9 cellular contexts compared by ENCODE assay signal in the genomic region with DNA sequence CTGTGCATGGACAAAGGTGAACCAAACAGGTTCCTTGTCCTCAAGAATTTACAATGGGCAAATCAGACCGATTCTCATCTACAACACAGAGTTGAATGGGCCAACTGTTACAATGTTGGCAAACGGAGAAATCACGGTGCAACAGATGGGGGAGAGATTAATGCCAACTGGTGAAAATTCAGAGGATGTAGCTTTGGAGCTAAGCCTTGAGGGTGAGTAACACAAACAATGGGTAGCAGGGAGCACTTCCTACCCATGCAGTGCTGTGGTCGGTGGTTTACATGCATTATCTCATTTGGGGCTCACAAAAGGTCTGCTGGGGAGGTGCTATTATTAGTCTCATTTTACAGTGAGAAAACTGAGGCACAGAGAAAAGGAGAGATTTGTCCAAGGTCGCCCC. TPM values are rescaled to one million over a fixed set of nuclear protein-coding genes. Genes with fewer than 3 reads are reported as not detected.
A peak's percentile ranks its signal among the peaks of the same experiment; 100 is the strongest.
DNase-seq lines count a peak whose midpoint lies in the region; ATAC-seq and TF ChIP-seq lines count a peak whose summit lies in the region.
"Had no signal": no experiment of that assay in that cellular context is flagged by ENCODE, and none has a peak within 500 bp of the region (broad histone marks: within the 10 kb centered on the region; RNA-seq: fewer than 3 reads in every experiment).

No MANE protein-coding gene starts in this region.

- intact Hi-C loops in activated CD4-positive, alpha-beta T cell treated with anti-CD3 and anti-CD28 coated beads, Interleukin-2, amount 10 ng/mL, durations not matched to agents 24 days and 14 days (cut with micrococcal nuclease), result loop anchor here (5.0 to 10.0 kb wide), 3 partner anchors 226 to 289 kb away; no protein-coding TSS in a partner anchor

- peak; percentile 74 for DNase-seq in activated CD4-positive, alpha-beta T cell treated with anti-CD3 and anti-CD28 coated beads, Interleukin-2, amount 10 ng/mL, durations not matched to agents 24 days and 14 days
- no peak for DNase-seq in activated CD4-positive, alpha-beta T cell treated with anti-CD3 and anti-CD28 coated beads for 4 hours
- DNase-seq in NCI-H1694 (lab: John Stamatoyannopoulos, UW) (peak; percentile 73), osteocyte (ENCODE audit: extremely low spot score, unreplicated experiment) (no peak), left lobe of liver (ENCODE audit: low spot score) (no peak), UCSD-AML1 (lab: John Stamatoyannopoulos, UW; ENCODE audit: unreplicated experiment) (no peak), NCI-H1436 (lab: John Stamatoyannopoulos, UW) (no peak)
- DNase-seq: mesendoderm had no signal

- peak overlapping the region; percentile 97 for H3K27ac Mint-ChIP-seq in activated CD4-positive, alpha-beta T cell treated with anti-CD3 and anti-CD28 coated beads, Interleukin-2, amount 10 ng/mL, durations not matched to agents 24 days and 14 days
- peak overlapping the region; percentile 93 for H3K27ac Mint-ChIP-seq in activated naive CD8-positive, alpha-beta T cell
- H3K27ac Mint-ChIP-seq in osteocyte (ENCODE audit: unreplicated experiment), result no peak overlapping the region

- no peak for ATAC-seq in left lobe of liver

- no peak for TF ChIP-seq CTCF in osteocyte (IDR thresholded peaks at IDR 0.05)

- H3K4me3 Mint-ChIP-seq in activated CD4-positive, alpha-beta T cell treated with anti-CD3 and anti-CD28 coated beads, Interleukin-2, amount 10 ng/mL, durations not matched to agents 24 days and 14 days, result peak overlapping the region; percentile 89
- H3K4me3 Mint-ChIP-seq in activated naive CD8-positive, alpha-beta T cell, result peak overlapping the region; percentile 93
- H3K4me3 Mint-ChIP-seq in osteocyte (ENCODE audit: unreplicated experiment), result peak overlapping the region; percentile 57

- no peaks in the 10 kb centered on the region for H3K9me3 Mint-ChIP-seq in activated CD4-positive, alpha-beta T cell treated with anti-CD3 and anti-CD28 coated beads, Interleukin-2, amount 10 ng/mL, durations not matched to agents 24 days and 14 days
- H3K9me3 Mint-ChIP-seq in activated naive CD8-positive, alpha-beta T cell (ENCODE audit: low read depth), result no peaks in the 10 kb centered on the region
- no peaks in the 10 kb centered on the region for H3K9me3 Mint-ChIP-seq in osteocyte (ENCODE audit: unreplicated experiment)

- H3K27me3 Mint-ChIP-seq in activated CD4-positive, alpha-beta T cell treated with anti-CD3 and anti-CD28 coated beads, Interleukin-2, amount 10 ng/mL, durations not matched to agents 24 days and 14 days, result peaks cover 1% of the 10 kb centered on the region
- no peaks in the 10 kb centered on the region for H3K27me3 Mint-ChIP-seq in activated naive CD8-positive, alpha-beta T cell
- peaks cover 42% of the 10 kb centered on the region for H3K27me3 Mint-ChIP-seq in osteocyte (ENCODE audit: unreplicated experiment)

- H3K36me3 Mint-ChIP-seq in activated CD4-positive, alpha-beta T cell treated with anti-CD3 and anti-CD28 coated beads, Interleukin-2, amount 10 ng/mL, durations not matched to agents 24 days and 14 days (ENCODE audit: low read depth), result peaks cover 23% of the 10 kb centered on the region
- H3K36me3 Mint-ChIP-seq in activated naive CD8-positive, alpha-beta T cell, result no peaks in the 10 kb centered on the region
- no peaks in the 10 kb centered on the region for H3K36me3 Mint-ChIP-seq in osteocyte (ENCODE audit: unreplicated experiment)

- H3K4me1 Mint-ChIP-seq in activated CD4-positive, alpha-beta T cell treated with anti-CD3 and anti-CD28 coated beads, Interleukin-2, amount 10 ng/mL, durations not matched to agents 24 days and 14 days, result peaks cover 36% of the 10 kb centered on the region
- H3K4me1 Mint-ChIP-seq in activated naive CD8-positive, alpha-beta T cell (ENCODE audit: low read depth), result peaks cover 42% of the 10 kb centered on the region
- H3K4me1 Mint-ChIP-seq in osteocyte (ENCODE audit: unreplicated experiment), result peaks cover 21% of the 10 kb centered on the region

RNA-seq across cellular contexts. Expression of a gene that starts 0.9 kb away (rescaled TPM):
- 67.8 and 68.7 TPM in 2 replicates for total RNA-seq in activated CD4-positive, alpha-beta T cell treated with anti-CD3 and anti-CD28 coated beads, Interleukin-2, amount 10 ng/mL, durations not matched to agents 24 days and 14 days
- 0.55 and 0.78 TPM in 2 replicates for total RNA-seq in osteocyte
- total RNA-seq in left lobe of liver, result 0.45 TPM

RNA-seq across cellular contexts. Expression of a gene that starts 49.5 kb away (rescaled TPM):
- total RNA-seq in activated CD4-positive, alpha-beta T cell treated with anti-CD3 and anti-CD28 coated beads, Interleukin-2, amount 10 ng/mL, durations not matched to agents 24 days and 14 days, result 862 and 873 TPM in 2 replicates
- 484 and 495 TPM in 2 replicates for total RNA-seq in osteocyte
- total RNA-seq in left lobe of liver, result 161 TPM

RNA-seq across cellular contexts. Expression of a gene that starts 50.4 kb away (rescaled TPM):
- total RNA-seq in activated CD4-positive, alpha-beta T cell treated with anti-CD3 and anti-CD28 coated beads, Interleukin-2, amount 10 ng/mL, durations not matched to agents 24 days and 14 days, result 307 and 313 TPM in 2 replicates
- total RNA-seq in osteocyte, result 133 and 135 TPM in 2 replicates
- total RNA-seq in left lobe of liver, result 24.7 TPM

Comparison
In these comparisons a context has a peak if more than half of its experiments do, and no peak if none do; other contexts are left out.
1. DNase-seq: peak in activated CD4-positive, alpha-beta T cell treated with anti-CD3 and anti-CD28 coated beads, Interleukin-2, amount 10 ng/mL, durations not matched to agents 24 days and 14 days (single experiment) and NCI-H1694 (single experiment); none in activated CD4-positive, alpha-beta T cell treated with anti-CD3 and anti-CD28 coated beads for 4 hours (0 of 2), osteocyte (single experiment), left lobe of liver (single experiment), UCSD-AML1 (single experiment) and NCI-H1436 (single experiment).
2. RNA of a gene that starts 0.9 kb away (total RNA-seq): 67.8 to 68.7 TPM in activated CD4-positive, alpha-beta T cell treated with anti-CD3 and anti-CD28 coated beads, Interleukin-2, amount 10 ng/mL, durations not matched to agents 24 days and 14 days; 0.55 to 0.78 TPM in osteocyte and 0.45 TPM in left lobe of liver (single experiment); every median in the first group is over 10 times any median in the second.
3. Peak in every context shown above with its lines, with median percentiles within 50 percentile points of each other: H3K4me3 Mint-ChIP-seq.